2 cellular contexts compared by ENCODE assay signal in the genomic region with DNA sequence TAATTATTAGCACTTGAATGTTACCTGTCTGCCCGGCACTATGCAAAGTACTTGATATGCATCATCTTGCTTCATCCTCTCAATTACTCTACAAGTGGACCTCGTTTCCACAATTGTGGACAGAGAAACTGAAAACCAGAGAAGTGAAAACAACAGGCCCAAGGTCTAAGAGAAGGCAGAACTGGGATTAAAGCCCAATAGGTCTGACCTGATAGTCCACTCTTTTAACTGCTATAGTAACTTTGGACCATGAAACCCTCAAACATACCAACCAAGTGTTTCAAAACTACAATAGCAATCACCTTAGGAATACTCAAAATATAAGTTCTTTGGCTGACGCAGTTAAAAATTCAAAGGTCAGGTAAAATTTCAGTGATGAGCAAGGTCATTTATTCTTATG.
TF ChIP-seq lines count a peak whose summit lies in the region.

No MANE protein-coding gene starts in this region.

TF ChIP-seq in IMR-90, 13 proteins besides CTCF, POLR2A, EP300 and RAD21:
- TF ChIP-seq SMC3 (IDR thresholded peaks at IDR 0.05; ENCODE audit: low read depth, low read length), result no peak
- no peak for TF ChIP-seq CHD1 (IDR thresholded peaks at IDR 0.05; ENCODE audit: low read depth, low read length)
- TF ChIP-seq RCOR1 (IDR thresholded peaks at IDR 0.05; ENCODE audit: insufficient replicate concordance, low read length), result no peak

TF ChIP-seq in GM12878, 131 proteins besides CTCF, POLR2A, EP300 and RAD21:
- TF ChIP-seq JUNB (IDR thresholded peaks at IDR 0.05), result no peak
- no peak for TF ChIP-seq SREBF2 (IDR thresholded peaks at IDR 0.05; ENCODE audit: low read length)
- TF ChIP-seq, protein P1, sequence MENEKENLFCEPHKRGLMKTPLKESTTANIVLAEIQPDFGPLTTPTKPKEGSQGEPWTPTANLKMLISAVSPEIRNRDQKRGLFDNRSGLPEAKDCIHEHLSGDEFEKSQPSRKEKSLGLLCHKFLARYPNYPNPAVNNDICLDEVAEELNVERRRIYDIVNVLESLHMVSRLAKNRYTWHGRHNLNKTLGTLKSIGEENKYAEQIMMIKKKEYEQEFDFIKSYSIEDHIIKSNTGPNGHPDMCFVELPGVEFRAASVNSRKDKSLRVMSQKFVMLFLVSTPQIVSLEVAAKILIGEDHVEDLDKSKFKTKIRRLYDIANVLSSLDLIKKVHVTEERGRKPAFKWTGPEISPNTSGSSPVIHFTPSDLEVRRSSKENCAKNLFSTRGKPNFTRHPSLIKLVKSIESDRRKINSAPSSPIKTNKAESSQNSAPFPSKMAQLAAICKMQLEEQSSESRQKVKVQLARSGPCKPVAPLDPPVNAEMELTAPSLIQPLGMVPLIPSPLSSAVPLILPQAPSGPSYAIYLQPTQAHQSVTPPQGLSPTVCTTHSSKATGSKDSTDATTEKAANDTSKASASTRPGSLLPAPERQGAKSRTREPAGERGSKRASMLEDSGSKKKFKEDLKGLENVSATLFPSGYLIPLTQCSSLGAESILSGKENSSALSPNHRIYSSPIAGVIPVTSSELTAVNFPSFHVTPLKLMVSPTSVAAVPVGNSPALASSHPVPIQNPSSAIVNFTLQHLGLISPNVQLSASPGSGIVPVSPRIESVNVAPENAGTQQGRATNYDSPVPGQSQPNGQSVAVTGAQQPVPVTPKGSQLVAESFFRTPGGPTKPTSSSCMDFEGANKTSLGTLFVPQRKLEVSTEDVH (IDR thresholded peaks at IDR 0.05; ENCODE audit: low read depth, partially characterized antibody), result no peak
- TF ChIP-seq STAT3 (IDR thresholded peaks at IDR 0.05; ENCODE audit: low read depth, low read length), result no peak
